In the genomic region with DNA sequence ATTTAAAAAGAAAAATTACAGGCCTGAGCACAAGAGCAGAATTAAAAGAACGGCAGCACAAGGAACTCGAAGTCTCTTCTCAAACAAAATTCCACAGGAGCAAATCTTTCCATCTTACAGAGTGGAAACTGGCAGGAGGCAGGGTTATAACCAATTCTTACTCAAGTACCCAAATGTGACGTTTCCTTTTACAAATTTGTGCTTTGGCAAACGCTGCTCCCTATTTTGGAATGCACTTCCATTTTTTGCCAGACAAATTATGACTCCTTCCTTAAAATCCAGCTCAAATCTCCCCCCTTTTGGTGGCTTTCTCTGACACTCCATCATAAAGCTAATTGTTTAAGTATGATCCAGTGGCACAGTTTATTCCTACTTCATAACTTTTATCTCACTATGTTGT, we compare ENCODE assay signal across 18 cellular contexts. TPM values are rescaled to one million over a fixed set of nuclear protein-coding genes. Genes with fewer than 3 reads are reported as not detected.
DNase-seq lines count a peak whose midpoint lies in the region; ATAC-seq and TF ChIP-seq lines count a peak whose summit lies in the region.
"Had no signal": no experiment of that assay in that cellular context is flagged by ENCODE, and none has a peak within 500 bp of the region (broad histone marks: within the 10 kb centered on the region; RNA-seq: fewer than 3 reads in every experiment).

No MANE protein-coding gene starts in this region.

- H2BK15ac ChIP-seq in neuronal stem cell (ENCODE audit: low read length) = no peak overlapping the region

- no peak for TF ChIP-seq EP300 in gastroesophageal sphincter (IDR thresholded peaks at IDR 0.05)

- H3K27me3 ChIP-seq in ascending aorta (no peaks in the 10 kb centered on the region), gastroesophageal sphincter (no peaks in the 10 kb centered on the region), WERI-Rb-1 (ENCODE audit: insufficient read depth, low read depth, severe bottlenecking) (no peaks in the 10 kb centered on the region), neuronal stem cell (ENCODE audit: control insufficient read depth in 3 of 3, insufficient read depth in 3 of 3, low read depth in 1 of 3, low read length in 3 of 3) (no peaks in the 10 kb centered on the region)
- H3K27me3 ChIP-seq: brain microvascular endothelial cell, Peyer's patch had no signal

- intact Hi-C loops in ascending aorta (cut with DNase I) = loop anchor here (1.0 to 10.0 kb wide), 5 partner anchors 8 to 1405 kb away; a partner anchor contains a TSS

- no peak overlapping the region for H2AFZ ChIP-seq in neuronal stem cell (ENCODE audit: low read length)

- H3K9ac ChIP-seq in neuronal stem cell (ENCODE audit: low read depth, low read length, poor library complexity) = no peak overlapping the region

- no peak overlapping the region for H2BK12ac ChIP-seq in neuronal stem cell (ENCODE audit: low read length)

- no peaks in the 10 kb centered on the region for H3K79me1 ChIP-seq in neuronal stem cell (ENCODE audit: low read depth, low read length)

- H4K8ac ChIP-seq in neuronal stem cell (ENCODE audit: low read depth, low read length) = no peak overlapping the region

- H3K36me3 ChIP-seq in ascending aorta (no peaks in the 10 kb centered on the region), gastroesophageal sphincter (no peaks in the 10 kb centered on the region), WERI-Rb-1 (no peaks in the 10 kb centered on the region; the same call in 1 of the 2 replicates), neuronal stem cell (replicated peaks in 1 of 2; ENCODE audit: control insufficient read depth in 2 of 2, insufficient read depth in 2 of 2, low read length in 2 of 2) (peaks cover 1 to 19% of the 10 kb centered on the region in 2 donors)
- H3K36me3 ChIP-seq: brain microvascular endothelial cell, Peyer's patch had no signal

- no peak overlapping the region for H3K18ac ChIP-seq in neuronal stem cell (ENCODE audit: low read length)

- no peak overlapping the region for H3K14ac ChIP-seq in neuronal stem cell (ENCODE audit: low read length)

- no peak overlapping the region for H3K23ac ChIP-seq in neuronal stem cell (ENCODE audit: low read depth, low read length, poor library complexity)

- H3K9me3 ChIP-seq in ascending aorta (no peaks in the 10 kb centered on the region), gastroesophageal sphincter (no peaks in the 10 kb centered on the region), WERI-Rb-1 (ENCODE audit: severe bottlenecking) (no peaks in the 10 kb centered on the region), neuronal stem cell (replicated peaks in 1 of 2; ENCODE audit: control insufficient read depth in 2 of 2, insufficient read depth in 1 of 2, low read depth in 1 of 2, low read length in 2 of 2) (no peaks in the 10 kb centered on the region)
- H3K9me3 ChIP-seq: Peyer's patch had no signal

- ATAC-seq in gastroesophageal sphincter = peak; percentile 68

- WGBS in gastroesophageal sphincter (ENCODE audit: low coverage in 1 of 2), 2 donors = 8 to 19% methylated on average over 3 to 4 of the region's 4 CpGs
- no CpG with 5 or more reads among the region's 4 CpGs for whole genome bisulfite sequencing in neuronal stem cell (ENCODE audit: extremely low coverage in 2 of 2, insufficient read length in 2 of 2, insufficient replicate concordance in 1 of 2), 2 donors

- no peak overlapping the region for H2BK5ac ChIP-seq in neuronal stem cell (ENCODE audit: low read length)

- H3K4ac ChIP-seq in neuronal stem cell (ENCODE audit: low read length) = no peak overlapping the region

- peak; percentile 77 for DNase-seq in AG20443 (ENCODE audit: low spot score)
- DNase-seq in ascending aorta (ENCODE audit: low spot score in 2 of 2) = peak in 1 of 2 donors; percentile 73
- DNase-seq in substantia nigra (lab: John Stamatoyannopoulos, UW) = peak in 1 of 49 donors; percentile 3
- DNase-seq in WERI-Rb-1 = no peak
- DNase-seq in NCI-H524 treated with DMSO at 0.1 percent for 48 hours (lab: John Stamatoyannopoulos, UW) = no peak
- DNase-seq in neuronal stem cell (ENCODE audit: low spot score) = no peak
- no peak for DNase-seq in NCI-H748 (lab: John Stamatoyannopoulos, UW; ENCODE audit: unreplicated experiment)
- DNase-seq: ACHN; activated CD4-positive, alpha-beta T cell treated with anti-CD3 and anti-CD28 coated beads for 1 hour; activated naive CD4-positive, alpha-beta T cell; brain microvascular endothelial cell; erythroblast; kidney glomerular epithelial cell; Peyer's patch; T-helper 9 cell had no signal

- H4K91ac ChIP-seq in neuronal stem cell (ENCODE audit: low read depth, low read length, poor library complexity) = no peak overlapping the region

- TF ChIP-seq POLR2A in gastroesophageal sphincter (IDR thresholded peaks at IDR 0.05) = no peak

- no peak overlapping the region for H2BK120ac ChIP-seq in neuronal stem cell (ENCODE audit: low read depth, low read length)

- H3K4me1 ChIP-seq in ascending aorta = peaks cover 9 to 25% of the 10 kb centered on the region in 2 donors
- H3K4me1 ChIP-seq in gastroesophageal sphincter = peaks cover 0 to 61% (median 10%) of the 10 kb centered on the region in 3 donors
- H3K4me1 ChIP-seq in neuronal stem cell (ENCODE audit: control insufficient read depth in 2 of 2, insufficient read depth in 1 of 2, low read depth in 1 of 2, low read length in 2 of 2) = peaks cover 4 to 10% of the 10 kb centered on the region in 2 donors
- H3K4me1 ChIP-seq: Peyer's patch had no signal

- H3K4me2 ChIP-seq in neuronal stem cell (ENCODE audit: insufficient read depth, low read length, poor library complexity, severe bottlenecking) = no peak overlapping the region

- no peak overlapping the region for H3K4me3 ChIP-seq in ascending aorta
- H3K4me3 ChIP-seq in gastroesophageal sphincter = no peak overlapping the region
- H3K4me3 ChIP-seq in WERI-Rb-1 (ENCODE audit: low read depth, low read length) = no peak overlapping the region
- H3K4me3 ChIP-seq in neuronal stem cell (ENCODE audit: low read length in 2 of 2) = no peak overlapping the region
- H3K4me3 ChIP-seq: Peyer's patch, SK-N-MC, skin epidermis had no signal

- TF ChIP-seq CTCF in ascending aorta (IDR thresholded peaks at IDR 0.05) = peak in 1 of 3 experiments; percentile 12
- TF ChIP-seq CTCF in gastroesophageal sphincter (IDR thresholded peaks at IDR 0.05) = no peak
- no peak for TF ChIP-seq CTCF in WERI-Rb-1 (IDR thresholded peaks at IDR 0.05; ENCODE audit: low read depth, low read length)

- no peak overlapping the region for H2AK5ac ChIP-seq in neuronal stem cell (ENCODE audit: low read depth, low read length)

- H3K27ac ChIP-seq in ascending aorta = peak overlapping the region; percentile 84
- H3K27ac ChIP-seq in gastroesophageal sphincter = peak overlapping the region; percentile 36 to 63 (median 56)
- H3K27ac ChIP-seq in substantia nigra (ENCODE audit: low read depth, low read length, poor library complexity, severe bottlenecking) = peak overlapping the region; percentile 76
- no peak overlapping the region for H3K27ac ChIP-seq in WERI-Rb-1
- no peak overlapping the region for H3K27ac ChIP-seq in neuronal stem cell (replicated peaks; ENCODE audit: low read length)
- H3K27ac ChIP-seq: brain microvascular endothelial cell, SK-N-MC had no signal

RNA-seq across cellular contexts. Expression of a gene that starts 7.8 kb away (rescaled TPM):
- 69.3 TPM for total RNA-seq in ascending aorta
- total RNA-seq in gastroesophageal sphincter = 10 to 100 TPM; 31.9 to 58.8 (median 48.1) TPM
- polyA plus RNA-seq in neuronal stem cell (2013, experiment 1 of 2) = 64.6 TPM
- 61.4 TPM for polyA plus RNA-seq in neuronal stem cell (2013, experiment 2 of 2)

RNA-seq across cellular contexts. Expression of a gene that starts 57.8 kb away (rescaled TPM):
- total RNA-seq in ascending aorta (54.8 TPM), gastroesophageal sphincter (100 to 1,000 TPM; 112 to 134 (median 132) TPM)
- 105 TPM for polyA plus RNA-seq in neuronal stem cell (2013, experiment 1 of 2)
- polyA plus RNA-seq in neuronal stem cell (2013, experiment 2 of 2) = 97.3 TPM

Comparison
In these comparisons a context has a peak if more than half of its experiments do, and no peak if none do; other contexts are left out.
1. H3K27ac ChIP-seq: peak in ascending aorta (2 of 2), gastroesophageal sphincter (4 of 4) and substantia nigra (single experiment); none in WERI-Rb-1 (single experiment) and neuronal stem cell (single experiment).